Comparison of ENCODE assay signal across 8 cellular contexts in the genomic region with DNA sequence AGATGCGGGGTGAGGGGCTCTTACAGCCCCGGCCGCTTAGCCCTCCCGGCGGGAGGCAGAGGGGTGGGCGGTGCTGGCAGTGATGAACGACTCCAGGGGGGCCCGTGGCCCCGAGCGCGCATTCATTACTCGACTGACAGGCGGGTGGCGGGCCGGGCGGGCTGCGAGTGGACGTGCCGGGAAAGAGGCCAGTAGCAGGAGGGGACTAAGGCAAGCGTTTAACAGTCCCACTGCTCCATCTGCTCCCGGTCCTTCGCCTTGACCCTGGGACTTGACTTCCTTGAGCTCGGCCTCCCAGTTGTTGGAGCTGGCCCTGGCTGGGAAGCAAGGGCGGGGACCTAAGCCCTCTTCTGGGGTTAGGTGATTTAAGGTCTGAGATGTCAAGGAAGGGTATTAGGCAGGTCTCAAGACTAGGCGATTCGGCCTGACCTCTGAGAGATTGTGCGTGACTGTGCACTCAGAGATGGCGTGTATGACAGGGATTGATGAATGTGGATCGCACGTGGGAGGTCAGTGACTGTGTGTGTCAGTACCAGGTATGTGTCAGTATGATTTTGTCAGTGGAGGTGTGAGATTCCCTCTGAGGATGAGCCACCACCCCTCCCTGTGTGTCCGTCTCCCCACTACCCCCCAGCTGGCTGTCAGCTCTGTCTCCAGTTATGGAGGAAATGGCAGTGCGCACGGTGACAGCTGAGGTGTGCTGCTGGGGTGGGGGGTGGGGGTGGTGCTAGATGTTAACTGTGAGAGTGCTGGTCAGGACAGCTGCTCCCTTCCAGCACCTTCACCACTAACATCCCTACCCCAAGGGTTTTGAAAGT. TPM values are rescaled to one million over a fixed set of nuclear protein-coding genes. Genes with fewer than 3 reads are reported as not detected.
DNase-seq lines count a peak whose midpoint lies in the region; ATAC-seq and TF ChIP-seq lines count a peak whose summit lies in the region.

No MANE protein-coding gene starts in this region.

- no peaks in the 10 kb centered on the region for H3K79me2 ChIP-seq in hepatocyte

- peak; percentile 73 for DNase-seq in activated CD8-positive, alpha-beta memory T cell treated with anti-CD3 and anti-CD28 coated beads for 24 hours
- DNase-seq in activated CD8-positive, alpha-beta memory T cell treated with anti-CD3 and anti-CD28 coated beads, Interleukin-2, amount 10 ng/mL, durations not matched to agents 7 days and 5 days = no peak
- peak; percentile 42 for DNase-seq in activated T-cell treated with anti-CD3 and anti-CD28 coated beads, Interleukin-2, amount 50 U/mL, for 1 hour
- DNase-seq in hepatocyte (ENCODE audit: low spot score) (peak; percentile 32), NCI-H1048 (lab: John Stamatoyannopoulos, UW) (no peak)
- peak; percentile 71 for DNase-seq in stimulated activated CD4-positive, alpha-beta T cell treated with anti-CD3 and anti-CD28 coated beads, Interleukin-4, amount 100 ng/mL, for 24 hours

- peaks cover 90% of the 10 kb centered on the region for H3K27me3 ChIP-seq in hepatocyte

- no peaks in the 10 kb centered on the region for H3K9me3 ChIP-seq in hepatocyte (ENCODE audit: low read depth)

- H3K4me1 Mint-ChIP-seq in activated CD8-positive, alpha-beta memory T cell treated with anti-CD3 and anti-CD28 coated beads, Interleukin-2, amount 10 ng/mL, durations not matched to agents 7 days and 5 days = peaks cover 31% of the 10 kb centered on the region

- no peak overlapping the region for H3K4me3 ChIP-seq in hepatocyte

- peaks cover 85% of the 10 kb centered on the region for H3K27me3 Mint-ChIP-seq in activated CD8-positive, alpha-beta memory T cell treated with anti-CD3 and anti-CD28 coated beads, Interleukin-2, amount 10 ng/mL, durations not matched to agents 7 days and 5 days

- H3K36me3 Mint-ChIP-seq in activated CD8-positive, alpha-beta memory T cell treated with anti-CD3 and anti-CD28 coated beads, Interleukin-2, amount 10 ng/mL, durations not matched to agents 7 days and 5 days = no peaks in the 10 kb centered on the region

- H3K27ac Mint-ChIP-seq in activated CD8-positive, alpha-beta memory T cell treated with anti-CD3 and anti-CD28 coated beads, Interleukin-2, amount 10 ng/mL, durations not matched to agents 7 days and 5 days = no peak overlapping the region

- ATAC-seq in activated CD8-positive, alpha-beta memory T cell treated with anti-CD3 and anti-CD28 coated beads, Interleukin-2, amount 10 ng/mL, durations not matched to agents 7 days and 5 days = no peak
- ATAC-seq in HG02763 (IDR thresholded peaks at IDR 0.05; ENCODE audit: unreplicated experiment) = no peak
- ATAC-seq in GM21381 (IDR thresholded peaks at IDR 0.05; ENCODE audit: unreplicated experiment) = no peak

- H3K9me2 ChIP-seq in hepatocyte (replicated peaks; ENCODE audit: insufficient read depth) = no peaks in the 10 kb centered on the region

- peak overlapping the region; percentile 81 for H3K4me2 ChIP-seq in hepatocyte

- 11% methylated on average over 18 of the region's 33 CpGs for WGBS in hepatocyte (ENCODE audit: low lambda C conversion rate, missing lambda C conversion rate)

- H3K4me1 ChIP-seq in hepatocyte (ENCODE audit: insufficient read depth) = peaks cover 44% of the 10 kb centered on the region

- no peaks in the 10 kb centered on the region for H4K20me1 ChIP-seq in hepatocyte (ENCODE audit: insufficient read depth, poor library complexity, severe bottlenecking)

- no peaks in the 10 kb centered on the region for H3K36me3 ChIP-seq in hepatocyte (replicated peaks; ENCODE audit: insufficient read depth, low read depth)

- H3K27ac ChIP-seq in hepatocyte = no peak overlapping the region

- TF ChIP-seq CTCF in hepatocyte (IDR thresholded peaks at IDR 0.05; ENCODE audit: poor library complexity) = no peak

- H3K4me3 Mint-ChIP-seq in activated CD8-positive, alpha-beta memory T cell treated with anti-CD3 and anti-CD28 coated beads, Interleukin-2, amount 10 ng/mL, durations not matched to agents 7 days and 5 days = no peak overlapping the region

- peak overlapping the region; percentile 11 for H2AFZ ChIP-seq in hepatocyte

- no peaks in the 10 kb centered on the region for H3K9me3 Mint-ChIP-seq in activated CD8-positive, alpha-beta memory T cell treated with anti-CD3 and anti-CD28 coated beads, Interleukin-2, amount 10 ng/mL, durations not matched to agents 7 days and 5 days (ENCODE audit: low read depth)

- CTCF ChIA-PET in activated CD8-positive, alpha-beta memory T cell treated with anti-CD3 and anti-CD28 coated beads, Interleukin-2, amount 10 ng/mL, durations not matched to agents 7 days and 5 days (lab: Charles Lee) = interaction anchor here (0.6 to 4.0 kb wide), 35 partner anchors 9 to 438 kb away, joined by 3 to 87 read pairs (median 5); a partner anchor contains a TSS

RNA-seq across cellular contexts. Expression of a gene that starts 3.6 kb away (rescaled TPM):
- total RNA-seq in activated CD8-positive, alpha-beta memory T cell treated with anti-CD3 and anti-CD28 coated beads, Interleukin-2, amount 10 ng/mL, durations not matched to agents 7 days and 5 days = under 1 TPM in 1 of 2 experiments, not detected in 1; 0.05 TPM
- 28.3 and 30.7 TPM in 2 replicates for total RNA-seq in hepatocyte
- 16.1 and 17.8 TPM in 2 replicates for polyA plus RNA-seq in hepatocyte

RNA-seq across cellular contexts. Expression of a gene that starts 6.1 kb away (rescaled TPM):
- not detected for total RNA-seq in activated CD8-positive, alpha-beta memory T cell treated with anti-CD3 and anti-CD28 coated beads, Interleukin-2, amount 10 ng/mL, durations not matched to agents 7 days and 5 days
- not detected in 2 replicates for total RNA-seq in hepatocyte
- not detected in 2 replicates for polyA plus RNA-seq in hepatocyte

RNA-seq across cellular contexts. Expression of a gene that starts 20.1 kb away (rescaled TPM):
- 100 to 1,000 TPM in 1 of 2 experiments, 10 to 100 TPM in 1; 89.5 to 107 TPM for total RNA-seq in activated CD8-positive, alpha-beta memory T cell treated with anti-CD3 and anti-CD28 coated beads, Interleukin-2, amount 10 ng/mL, durations not matched to agents 7 days and 5 days
- 3.4 and 4.1 TPM in 2 replicates for total RNA-seq in hepatocyte
- 8.0 and 12.5 TPM in 2 replicates for polyA plus RNA-seq in hepatocyte

RNA-seq across cellular contexts. Expression of a gene that starts 24.1 kb away (rescaled TPM):
- total RNA-seq in activated CD8-positive, alpha-beta memory T cell treated with anti-CD3 and anti-CD28 coated beads, Interleukin-2, amount 10 ng/mL, durations not matched to agents 7 days and 5 days = 10 to 100 TPM; 11.3 to 18.1 TPM
- total RNA-seq in hepatocyte = 24.9 and 26.5 TPM in 2 replicates
- polyA plus RNA-seq in hepatocyte = 36.8 and 39.8 TPM in 2 replicates

RNA-seq across cellular contexts. Expression of a gene that starts 48.2 kb away (rescaled TPM):
- total RNA-seq in activated CD8-positive, alpha-beta memory T cell treated with anti-CD3 and anti-CD28 coated beads, Interleukin-2, amount 10 ng/mL, durations not matched to agents 7 days and 5 days = under 1 TPM; 0.26 to 0.35 TPM
- total RNA-seq in hepatocyte = 0.70 and 1.1 TPM in 2 replicates
- 1.3 and 1.7 TPM in 2 replicates for polyA plus RNA-seq in hepatocyte

Comparison
In these comparisons a context has a peak if more than half of its experiments do, and no peak if none do; other contexts are left out.
1. DNase-seq: peak in activated CD8-positive, alpha-beta memory T cell treated with anti-CD3 and anti-CD28 coated beads for 24 hours (single experiment), activated T-cell treated with anti-CD3 and anti-CD28 coated beads, Interleukin-2, amount 50 U/mL, for 1 hour (single experiment), hepatocyte (single experiment) and stimulated activated CD4-positive, alpha-beta T cell treated with anti-CD3 and anti-CD28 coated beads, Interleukin-4, amount 100 ng/mL, for 24 hours (single experiment); none in activated CD8-positive, alpha-beta memory T cell treated with anti-CD3 and anti-CD28 coated beads, Interleukin-2, amount 10 ng/mL, durations not matched to agents 7 days and 5 days (single experiment) and NCI-H1048 (single experiment).
2. RNA of a gene that starts 3.6 kb away (total RNA-seq): 28.3 to 30.7 TPM in hepatocyte; 0.05 TPM in activated CD8-positive, alpha-beta memory T cell treated with anti-CD3 and anti-CD28 coated beads, Interleukin-2, amount 10 ng/mL, durations not matched to agents 7 days and 5 days; every median in the first group is over 10 times any median in the second.
3. RNA of a gene that starts 20.1 kb away (total RNA-seq): 89.5 to 107 TPM in activated CD8-positive, alpha-beta memory T cell treated with anti-CD3 and anti-CD28 coated beads, Interleukin-2, amount 10 ng/mL, durations not matched to agents 7 days and 5 days; 3.4 to 4.1 TPM in hepatocyte; every median in the first group is over 10 times any median in the second.